15 cellular contexts compared by ENCODE assay signal in genomic region chr1:23627065-23627464, GRCh38.
DNase-seq lines count a peak whose midpoint lies in the region; ATAC-seq and TF ChIP-seq lines count a peak whose summit lies in the region.
"Had no signal": no experiment of that assay in that cellular context is flagged by ENCODE, and none has a peak within 500 bp of the region (broad histone marks: within the 10 kb centered on the region; RNA-seq: fewer than 3 reads in every experiment).

No MANE protein-coding gene starts in this region.

- peak; percentile 13 for ATAC-seq in activated CD8-positive, alpha-beta T cell treated with anti-CD3 and anti-CD28 coated beads for 36 hours
- ATAC-seq in left colon (peak; percentile 92), HG03196 (IDR thresholded peaks at IDR 0.05; ENCODE audit: unreplicated experiment) (no peak), GM19023 (IDR thresholded peaks at IDR 0.05; ENCODE audit: unreplicated experiment) (no peak)
- ATAC-seq: HCT116 had no signal

- H3K4me3 ChIP-seq in thyroid gland (replicated peaks in 1 of 3) = peak overlapping the region in 1 of 3 donors; percentile 19
- H3K4me3 ChIP-seq: esophagus muscularis mucosa, vagina had no signal

- peaks cover 9% of the 10 kb centered on the region for H3K9me3 Mint-ChIP-seq in activated CD4-positive, alpha-beta T cell treated with anti-CD3 and anti-CD28 coated beads, Interleukin-2, amount 10 ng/mL, durations not matched to agents 7 days and 5 days
- peaks cover 6% of the 10 kb centered on the region for H3K9me3 Mint-ChIP-seq in activated CD8-positive, alpha-beta T cell treated with anti-CD3 and anti-CD28 coated beads for 36 hours

- H3K27ac ChIP-seq in thyroid gland = peak overlapping the region; percentile 78 to 88 (median 79)
- H3K27ac ChIP-seq: esophagus muscularis mucosa, vagina had no signal

- peak overlapping the region; percentile 83 for H3K27ac Mint-ChIP-seq in activated CD4-positive, alpha-beta T cell treated with anti-CD3 and anti-CD28 coated beads, Interleukin-2, amount 10 ng/mL, durations not matched to agents 7 days and 5 days
- peak overlapping the region; percentile 58 for H3K27ac Mint-ChIP-seq in activated CD8-positive, alpha-beta T cell treated with anti-CD3 and anti-CD28 coated beads for 36 hours
- H3K27ac Mint-ChIP-seq: immature natural killer cell had no signal

- WGBS in thyroid gland, 2 donors = 51 to 54% methylated on average over 8 of the region's 8 CpGs

- intact Hi-C loops in activated CD8-positive, alpha-beta T cell treated with anti-CD3 and anti-CD28 coated beads for 36 hours (cut with micrococcal nuclease) = loop anchor here (5.0 kb wide), 1 partner anchor 35 kb away; no protein-coding TSS in a partner anchor
- intact Hi-C loops in left colon (cut with DNase I, micrococcal nuclease) = no loop called here
- intact Hi-C loops in thyroid gland (cut with DNase I) = no loop called here

- CTCF ChIA-PET in activated CD4-positive, alpha-beta T cell treated with anti-CD3 and anti-CD28 coated beads, Interleukin-2, amount 10 ng/mL, durations not matched to agents 7 days and 5 days (lab: Charles Lee) = interaction anchor here (1.6 to 1.7 kb wide), 4 partner anchors 7 to 175 kb away, joined by 3 to 10 read pairs (median 6); no protein-coding TSS in a partner anchor
- CTCF ChIA-PET in activated CD8-positive, alpha-beta T cell treated with anti-CD3 and anti-CD28 coated beads for 36 hours (lab: Charles Lee) = interaction anchor here (3.4 to 14.9 kb wide), 2 partner anchors 10 to 80 kb away, joined by 24 to 927 read pairs; no protein-coding TSS in a partner anchor

- TF ChIP-seq POLR2A in thyroid gland (IDR thresholded peaks at IDR 0.05) = peak in 1 of 2 donors; percentile 66

- H3K4me3 Mint-ChIP-seq in activated CD4-positive, alpha-beta T cell treated with anti-CD3 and anti-CD28 coated beads, Interleukin-2, amount 10 ng/mL, durations not matched to agents 7 days and 5 days = peak overlapping the region; percentile 78
- peak overlapping the region; percentile 64 for H3K4me3 Mint-ChIP-seq in activated CD8-positive, alpha-beta T cell treated with anti-CD3 and anti-CD28 coated beads for 36 hours
- H3K4me3 Mint-ChIP-seq: brain, immature natural killer cell had no signal

- POLR2A ChIA-PET in activated CD4-positive, alpha-beta T cell treated with anti-CD3 and anti-CD28 coated beads, Interleukin-2, amount 10 ng/mL, durations not matched to agents 7 days and 5 days (lab: Charles Lee) = interaction anchor here (0.7 kb wide), 2 partner anchors 12 to 125 kb away, joined by 3 read pairs; no protein-coding TSS in a partner anchor
- POLR2A ChIA-PET in activated CD8-positive, alpha-beta T cell treated with anti-CD3 and anti-CD28 coated beads for 36 hours (lab: Charles Lee) = interaction anchor here (0.9 to 2.4 kb wide), 7 partner anchors 9 to 74 kb away, joined by 3 to 6 read pairs (median 4); partner anchors contain the start of gene ID3

- DNase-seq in activated CD4-positive, alpha-beta T cell treated with anti-CD3 and anti-CD28 coated beads, Interleukin-2, amount 10 ng/mL, durations not matched to agents 7 days and 5 days = peak; percentile 43
- DNase-seq in activated CD4-positive, alpha-beta T cell treated with anti-CD3 and anti-CD28 coated beads for 4 hours = no peak
- peak; percentile 37 for DNase-seq in activated CD8-positive, alpha-beta T cell treated with anti-CD3 and anti-CD28 coated beads for 36 hours
- peak in 1 of 2 donors; percentile 23 for DNase-seq in left colon
- DNase-seq in thyroid gland = peak; percentile 89 to 91
- no peak for DNase-seq in NK-92 (lab: John Stamatoyannopoulos, UW; ENCODE audit: unreplicated experiment)
- DNase-seq: ACHN, immature natural killer cell, NCI-H510A had no signal

- no peaks in the 10 kb centered on the region for H3K36me3 ChIP-seq in thyroid gland
- H3K36me3 ChIP-seq: esophagus muscularis mucosa, vagina had no signal

- H3K36me3 Mint-ChIP-seq in activated CD4-positive, alpha-beta T cell treated with anti-CD3 and anti-CD28 coated beads, Interleukin-2, amount 10 ng/mL, durations not matched to agents 7 days and 5 days (ENCODE audit: low read depth) = peaks cover 13% of the 10 kb centered on the region
- H3K36me3 Mint-ChIP-seq in activated CD8-positive, alpha-beta T cell treated with anti-CD3 and anti-CD28 coated beads for 36 hours (ENCODE audit: low read depth) = peaks cover 6% of the 10 kb centered on the region
- H3K36me3 Mint-ChIP-seq: brain had no signal

- no peaks in the 10 kb centered on the region for H3K27me3 Mint-ChIP-seq in activated CD4-positive, alpha-beta T cell treated with anti-CD3 and anti-CD28 coated beads, Interleukin-2, amount 10 ng/mL, durations not matched to agents 7 days and 5 days
- no peaks in the 10 kb centered on the region for H3K27me3 Mint-ChIP-seq in activated CD8-positive, alpha-beta T cell treated with anti-CD3 and anti-CD28 coated beads for 36 hours

- no peaks in the 10 kb centered on the region for H3K27me3 ChIP-seq in thyroid gland
- H3K27me3 ChIP-seq: esophagus muscularis mucosa, vagina had no signal

- no peaks in the 10 kb centered on the region for H3K9me3 ChIP-seq in thyroid gland
- H3K9me3 ChIP-seq: esophagus muscularis mucosa, vagina had no signal

- peaks cover 59% of the 10 kb centered on the region for H3K4me1 Mint-ChIP-seq in activated CD4-positive, alpha-beta T cell treated with anti-CD3 and anti-CD28 coated beads, Interleukin-2, amount 10 ng/mL, durations not matched to agents 7 days and 5 days
- H3K4me1 Mint-ChIP-seq in activated CD8-positive, alpha-beta T cell treated with anti-CD3 and anti-CD28 coated beads for 36 hours (ENCODE audit: low read depth) = peaks cover 61% of the 10 kb centered on the region
- H3K4me1 Mint-ChIP-seq: brain, immature natural killer cell had no signal

- no peak for TF ChIP-seq CTCF in activated CD8-positive, alpha-beta T cell treated with anti-CD3 and anti-CD28 coated beads for 36 hours (IDR thresholded peaks at IDR 0.05)
- TF ChIP-seq CTCF in thyroid gland (IDR thresholded peaks at IDR 0.05) = no peak

- peaks cover 4 to 5% of the 10 kb centered on the region in 2 donors for H3K4me1 ChIP-seq in thyroid gland
- H3K4me1 ChIP-seq: vagina had no signal

Comparison
In these comparisons a context has a peak if more than half of its experiments do, and no peak if none do; other contexts are left out.
1. DNase-seq: peak in activated CD4-positive, alpha-beta T cell treated with anti-CD3 and anti-CD28 coated beads, Interleukin-2, amount 10 ng/mL, durations not matched to agents 7 days and 5 days (single experiment), activated CD8-positive, alpha-beta T cell treated with anti-CD3 and anti-CD28 coated beads for 36 hours (single experiment) and thyroid gland (2 of 2); none in activated CD4-positive, alpha-beta T cell treated with anti-CD3 and anti-CD28 coated beads for 4 hours (0 of 2) and NK-92 (single experiment).
2. ATAC-seq: peak in activated CD8-positive, alpha-beta T cell treated with anti-CD3 and anti-CD28 coated beads for 36 hours (single experiment) and left colon (single experiment); none in HG03196 (single experiment) and GM19023 (single experiment).